10 cellular contexts compared by ENCODE assay signal in the genomic region with DNA sequence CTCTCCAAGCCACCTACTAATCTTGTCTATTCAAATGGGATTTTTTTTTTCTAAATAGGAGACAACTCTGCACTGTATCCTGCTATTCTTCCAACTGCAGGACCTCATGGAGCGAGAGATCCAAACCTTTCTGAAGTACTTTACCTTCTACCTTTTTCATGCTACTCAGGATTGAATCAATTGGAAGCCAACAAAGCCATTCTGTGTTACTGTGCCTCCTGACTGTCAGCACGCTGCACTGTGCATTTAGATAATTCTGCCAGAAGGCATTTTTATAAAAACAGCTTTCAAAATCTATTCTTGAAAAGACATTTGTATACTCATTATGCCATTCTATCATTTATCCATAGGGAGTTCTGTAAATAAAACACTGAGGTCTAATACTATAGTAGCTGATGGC.
"Had no signal": no experiment of that assay in that cellular context is flagged by ENCODE, and none has a peak within 500 bp of the region (broad histone marks: within the 10 kb centered on the region; RNA-seq: fewer than 3 reads in every experiment).

No MANE protein-coding gene starts in this region.

- ATAC-seq: activated CD8-positive, alpha-beta T cell treated with anti-CD3 and anti-CD28 coated beads for 36 hours; stimulated activated effector memory CD8-positive, alpha-beta T cell treated with anti-CD3 and anti-CD28 coated beads, Interleukin-12 subunit alpha, Interleukin-12 subunit beta, amount 100 ng/mL, for 72 hours had no signal

- H3K27me3 ChIP-seq: esophagus muscularis mucosa, hepatocyte, transverse colon had no signal

- H3K9me3 ChIP-seq: esophagus muscularis mucosa, transverse colon had no signal

- H3K36me3 ChIP-seq: esophagus muscularis mucosa, transverse colon had no signal

- H3K4me1 ChIP-seq: transverse colon had no signal

- DNase-seq: activated CD8-positive, alpha-beta memory T cell treated with anti-CD3 and anti-CD28 coated beads, Interleukin-2, amount 50 U/mL, for 4 hours; central memory CD4-positive, alpha-beta T cell; effector CD4-positive, alpha-beta T cell; retina had no signal

- H3K27ac ChIP-seq: coronary artery, esophagus muscularis mucosa, hepatocyte, transverse colon had no signal

- H3K4me3 ChIP-seq: coronary artery, esophagus muscularis mucosa, hepatocyte, transverse colon had no signal
